In the genomic region with DNA sequence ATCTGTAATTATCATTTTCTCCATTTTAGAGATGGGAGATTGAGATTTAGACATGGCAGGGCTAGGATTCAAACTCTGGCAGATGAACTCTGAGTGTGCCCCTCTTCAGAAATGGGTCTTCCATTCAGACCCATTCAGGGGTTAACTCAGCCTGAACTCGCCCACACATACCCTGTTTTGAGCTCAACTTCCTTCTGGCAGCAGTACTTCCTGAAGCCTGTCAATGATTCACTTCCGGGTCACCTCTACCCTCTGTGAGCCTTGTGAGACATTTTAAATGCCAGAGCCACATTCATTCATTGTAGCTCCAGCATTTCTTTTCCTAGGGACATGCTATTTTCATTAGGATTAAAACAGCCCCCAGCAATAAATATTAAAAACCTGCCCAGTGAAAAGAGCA, we compare ENCODE assay signal across 11 cellular contexts.
A peak's percentile ranks its signal among the peaks of the same experiment; 100 is the strongest.
DNase-seq lines count a peak whose midpoint lies in the region; ATAC-seq, FAIRE-seq and TF ChIP-seq lines count a peak whose summit lies in the region.
"Had no signal": no experiment of that assay in that cellular context is flagged by ENCODE, and none has a peak within 500 bp of the region (broad histone marks: within the 10 kb centered on the region; RNA-seq: fewer than 3 reads in every experiment).

No MANE protein-coding gene starts in this region.

- DNase-seq in OCI-LY7 (ENCODE audit: low spot score) (peak; percentile 41), endothelial cell of umbilical vein (ENCODE audit: low read depth, low spot score) (peak; percentile 44), cerebellum (ENCODE audit: low spot score) (no peak), T-cell (no peak)
- DNase-seq: NCI-H2107, ovary, T-helper 9 cell had no signal

- dilution Hi-C loops in endothelial cell of umbilical vein (cut with MboI; ENCODE audit: extremely low pct_ligation_motif_present, low sequenced_read_pairs): no loop called here

- H3K9me3 ChIP-seq in OCI-LY7 (ENCODE audit: low read length): peaks cover 9% of the 10 kb centered on the region; the same call in 1 of the 2 replicates
- H3K9me3 ChIP-seq in endothelial cell of umbilical vein (replicated peaks; ENCODE audit: control insufficient read depth, insufficient read depth, low read length): no peaks in the 10 kb centered on the region
- H3K9me3 ChIP-seq: ovary had no signal

- no peaks in the 10 kb centered on the region for H3K36me3 ChIP-seq in ACC112 (ENCODE audit: insufficient read depth, low read length)
- H3K36me3 ChIP-seq in OCI-LY7 (ENCODE audit: insufficient read depth, low read length): no peaks in the 10 kb centered on the region
- no peaks in the 10 kb centered on the region for H3K36me3 ChIP-seq in endothelial cell of umbilical vein (ENCODE audit: control insufficient read depth in 2 of 2, extremely low read depth in 1 of 2, insufficient read depth in 2 of 2, low read length in 2 of 2)
- H3K36me3 ChIP-seq: ovary had no signal

- H3K9me3 Mint-ChIP-seq in T-cell: peaks cover 3 to 16% (median 8%) of the 10 kb centered on the region in 3 donors

- BruUV-seq in OCI-LY7 (replicated peaks; lab: Mats Ljungman, UMichigan) (no TSS peak), endothelial cell of umbilical vein (replicated peaks; lab: Mats Ljungman, UMichigan) (no TSS peak)

- TF ChIP-seq CTCF in OCI-LY7 (conservative IDR thresholded peaks at IDR 0.05; ENCODE audit: low read length): no peak
- no peak for TF ChIP-seq CTCF in endothelial cell of umbilical vein (IDR thresholded peaks at IDR 0.05; ENCODE audit: extremely low read depth in 1 of 2, insufficient read depth in 1 of 2, low read depth in 1 of 2, low read length in 2 of 2)

- H3K79me2 ChIP-seq in ACC112 (ENCODE audit: control insufficient read depth, insufficient read depth, low read length, unreplicated experiment) (no peaks in the 10 kb centered on the region), OCI-LY7 (ENCODE audit: insufficient read depth, low read depth, low read length) (no peaks in the 10 kb centered on the region), endothelial cell of umbilical vein (ENCODE audit: control insufficient read depth, insufficient read depth, low read length) (no peaks in the 10 kb centered on the region)

- H3K4me3 Mint-ChIP-seq in T-cell: no peak overlapping the region

- ATAC-seq in GM18909 (IDR thresholded peaks at IDR 0.05; ENCODE audit: poor library complexity, unreplicated experiment) (peak; percentile 27), HG03108 (IDR thresholded peaks at IDR 0.05; ENCODE audit: unreplicated experiment) (no peak), T-cell (replicated peaks in 1 of 4) (no peak), HG03378 (IDR thresholded peaks at IDR 0.05; ENCODE audit: unreplicated experiment) (no peak)

- H3K4me1 ChIP-seq in ACC112 (ENCODE audit: control insufficient read depth, insufficient read depth, low read length, unreplicated experiment): peaks cover 44% of the 10 kb centered on the region
- no peaks in the 10 kb centered on the region for H3K4me1 ChIP-seq in OCI-LY7 (ENCODE audit: insufficient read depth, low read length, poor library complexity, severe bottlenecking)
- peaks cover 30% of the 10 kb centered on the region for H3K4me1 ChIP-seq in endothelial cell of umbilical vein (ENCODE audit: control insufficient read depth, extremely low read depth, insufficient read depth, low read length)

- no peaks in the 10 kb centered on the region for H3K9me2 ChIP-seq in OCI-LY7 (ENCODE audit: insufficient read depth, low read length)

- H3K4me3 ChIP-seq in ACC112 (ENCODE audit: low read depth, low read length): no peak overlapping the region
- no peak overlapping the region for H3K4me3 ChIP-seq in OCI-LY7 (ENCODE audit: low read depth, low read length, poor library complexity, severe bottlenecking)
- H3K4me3 ChIP-seq in endothelial cell of umbilical vein (replicated peaks in 1 of 3; ENCODE audit: insufficient read depth in 1 of 3, low read depth in 1 of 3, low read length in 3 of 3): no peak overlapping the region
- H3K4me3 ChIP-seq: ovary had no signal

- no peak for TF ChIP-seq POLR2A in endothelial cell of umbilical vein (IDR thresholded peaks at IDR 0.05; ENCODE audit: low read depth, low read length)

- intact Hi-C loops in OCI-LY7 (cut with micrococcal nuclease; ENCODE audit: unreplicated experiment): no loop called here
- intact Hi-C loops in endothelial cell of umbilical vein (cut with micrococcal nuclease): loop anchor here (2.0 kb wide), 1 partner anchor 31 kb away; no protein-coding TSS in a partner anchor

- H3K4me1 Mint-ChIP-seq in T-cell: peaks cover 21 to 27% (median 22%) of the 10 kb centered on the region in 3 donors

- CTCF ChIA-PET in OCI-LY7 (lab: Charles Lee; ENCODE audit: unreplicated experiment) (no interaction called here), endothelial cell of umbilical vein (lab: Charles Lee) (interaction anchor here (0.6 to 1.2 kb wide), 2 partner anchors 11 to 505 kb away, joined by 3 read pairs; no protein-coding TSS in a partner anchor), T-cell (lab: Charles Lee) (interaction anchor here in 1 of 2 donors (1.1 kb wide), 1 partner anchor 11 kb away, joined by 4 read pairs; no protein-coding TSS in a partner anchor)

- no peaks in the 10 kb centered on the region for H3K27me3 Mint-ChIP-seq in T-cell

- POLR2A ChIA-PET in OCI-LY7 (lab: Charles Lee): interaction anchor here (0.6 to 1.0 kb wide), 3 partner anchors 15 to 278 kb away, joined by 3 to 6 read pairs (median 3); no protein-coding TSS in a partner anchor
- POLR2A ChIA-PET in endothelial cell of umbilical vein (lab: Charles Lee): no interaction called here
- POLR2A ChIA-PET in T-cell (lab: Charles Lee): no interaction called here

- peak overlapping the region; percentile 36 for H2AFZ ChIP-seq in ACC112 (ENCODE audit: low read length, unreplicated experiment)
- peak overlapping the region; percentile 94 for H2AFZ ChIP-seq in OCI-LY7 (ENCODE audit: low read length)
- peak overlapping the region; percentile 73 for H2AFZ ChIP-seq in endothelial cell of umbilical vein (ENCODE audit: low read depth, low read length)

- H3K27ac ChIP-seq in ACC112 (ENCODE audit: low read depth, low read length): peak overlapping the region; percentile 94
- H3K27ac ChIP-seq in OCI-LY7 (ENCODE audit: low read depth, low read length, poor library complexity, severe bottlenecking): no peak overlapping the region
- H3K27ac ChIP-seq in endothelial cell of umbilical vein (ENCODE audit: insufficient read depth, low read depth, low read length): peak overlapping the region; percentile 66
- H3K27ac ChIP-seq: ovary had no signal

- peak; percentile 73 for FAIRE-seq in endothelial cell of umbilical vein (lab: Jason Lieb, UNC)

- H3K9me1 ChIP-seq in endothelial cell of umbilical vein (replicated peaks; ENCODE audit: control insufficient read depth, extremely low read depth, insufficient read depth, low read length): no peaks in the 10 kb centered on the region

- H3K36me3 Mint-ChIP-seq in T-cell: peaks cover 2% of the 10 kb centered on the region

- no peak overlapping the region for H3K9ac ChIP-seq in endothelial cell of umbilical vein (replicated peaks; ENCODE audit: extremely low read depth, insufficient read depth, low read length)

- H3K4me2 ChIP-seq in OCI-LY7 (ENCODE audit: low read length): no peak overlapping the region
- H3K4me2 ChIP-seq in endothelial cell of umbilical vein (ENCODE audit: insufficient read depth, low read length): peak overlapping the region; percentile 48

- H4K20me1 ChIP-seq in OCI-LY7 (ENCODE audit: insufficient read depth, low read length) (no peaks in the 10 kb centered on the region), endothelial cell of umbilical vein (replicated peaks; ENCODE audit: control insufficient read depth, extremely low read depth, insufficient read depth, low read length) (no peaks in the 10 kb centered on the region)

- no peak overlapping the region for H3K27ac Mint-ChIP-seq in T-cell

- no peaks in the 10 kb centered on the region for H3K27me3 ChIP-seq in ACC112 (ENCODE audit: insufficient read depth, low read length)
- H3K27me3 ChIP-seq in endothelial cell of umbilical vein (ENCODE audit: control insufficient read depth in 2 of 2, insufficient read depth in 2 of 2, low read length in 2 of 2): no peaks in the 10 kb centered on the region
- H3K27me3 ChIP-seq: ovary had no signal

TF ChIP-seq in endothelial cell of umbilical vein, 7 proteins besides CTCF, POLR2A, EP300 and RAD21:
- TF ChIP-seq GATA2 (IDR thresholded peaks at IDR 0.05; ENCODE audit: insufficient read depth, insufficient read length, low read depth, low read length) (peak; percentile 57), FOS (IDR thresholded peaks at IDR 0.05; ENCODE audit: borderline replicate concordance, insufficient read depth, low read length) (peak; percentile 84), MYC (IDR thresholded peaks at IDR 0.05; ENCODE audit: low read depth, low read length) (no peak), JUN (IDR thresholded peaks at IDR 0.05; ENCODE audit: borderline replicate concordance, insufficient read depth, insufficient read length, low read depth) (no peak), POLR2AphosphoS5 (IDR thresholded peaks at IDR 0.05; ENCODE audit: insufficient read depth, low read depth, low read length) (peak; percentile 64)

Comparison
In these comparisons a context has a peak if more than half of its experiments do, and no peak if none do; other contexts are left out.
1. H2AFZ ChIP-seq: peak in every context shown above with its lines; median percentile 94 in OCI-LY7; 73 in endothelial cell of umbilical vein; 36 in ACC112.
2. DNase-seq: peak in OCI-LY7 (single experiment) and endothelial cell of umbilical vein (single experiment); none in cerebellum (single experiment) and T-cell (0 of 34).